Comparison of ENCODE assay signal across 8 cellular contexts in the genomic region with DNA sequence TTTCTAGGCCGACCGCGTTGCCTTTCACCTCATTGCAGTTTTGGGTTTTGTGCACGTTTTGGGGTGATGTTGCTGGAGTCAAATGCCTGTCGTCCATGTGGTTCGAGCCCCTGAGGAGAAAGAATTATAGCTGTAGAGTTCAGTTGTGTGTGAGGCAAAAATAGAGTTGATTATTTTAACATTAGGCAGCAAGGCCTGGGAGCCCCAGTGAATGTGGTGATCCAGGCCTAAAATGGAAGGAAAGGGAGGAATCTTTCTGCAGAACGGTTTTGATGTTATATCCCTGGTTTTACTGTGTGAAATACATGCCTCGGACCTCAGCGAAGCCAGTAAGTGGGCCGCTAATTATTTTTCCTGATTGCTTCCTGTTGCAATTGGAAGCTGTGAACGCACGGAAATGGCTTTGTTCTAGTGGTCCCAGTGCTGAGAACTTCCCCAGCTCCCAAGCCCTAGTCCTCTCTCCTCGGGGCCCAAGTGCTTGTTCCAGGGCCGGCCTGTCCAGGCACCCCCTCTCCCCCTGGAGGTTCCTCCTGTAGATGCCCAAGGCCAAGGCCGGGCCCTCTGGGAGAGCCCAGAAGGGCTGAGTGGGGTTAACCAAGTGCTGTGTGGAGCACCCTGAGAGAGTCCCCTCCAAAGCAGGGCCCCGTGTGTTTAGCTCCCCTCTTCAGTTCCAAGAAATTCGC. TPM values are rescaled to one million over a fixed set of nuclear protein-coding genes. Genes with fewer than 3 reads are reported as not detected.
A peak's percentile ranks its signal among the peaks of the same experiment; 100 is the strongest.
DNase-seq lines count a peak whose midpoint lies in the region; ATAC-seq, FAIRE-seq and TF ChIP-seq lines count a peak whose summit lies in the region.

No MANE protein-coding gene starts in this region.

- TSS peak; percentile 73 for BruUV-seq in K562 (replicated peaks; lab: Mats Ljungman, UMichigan)

- H2AFZ ChIP-seq in K562 (ENCODE audit: low read depth, low read length): peak overlapping the region; percentile 77

- no peak for TF ChIP-seq RAD21 in A549 (conservative IDR thresholded peaks at IDR 0.05 in 1 of 2, IDR thresholded peaks at IDR 0.05 in 1 of 2)
- TF ChIP-seq RAD21 in K562 (CRISPR knock-in tag; conservative IDR thresholded peaks at IDR 0.05 in 1 of 2, IDR thresholded peaks at IDR 0.05 in 1 of 2): no peak

- 5% methylated on average over 16 of the region's 17 CpGs for WGBS in A549 (ENCODE audit: missing lambda C conversion rate)
- 0% methylated on average over 15 of the region's 17 CpGs for WGBS in K562 (ENCODE audit: insufficient coverage, low coverage, missing lambda C conversion rate)

- no peak overlapping the region for H3K27ac Mint-ChIP-seq in HFFc6

- peak overlapping the region; percentile 91 for H3K4me3 ChIP-seq in A549
- H3K4me3 ChIP-seq in K562: peak overlapping the region; percentile 82

- intact Hi-C loops in K562 (cut with micrococcal nuclease): no loop called here

- H3K36me3 ChIP-seq in K562 (ENCODE audit: control insufficient read depth, insufficient read depth, low read length): no peaks in the 10 kb centered on the region

- peaks cover 61% of the 10 kb centered on the region for H3K79me2 ChIP-seq in K562 (ENCODE audit: control insufficient read depth, insufficient read depth, low read length)

- no peak for TF ChIP-seq CTCF in A549 (IDR thresholded peaks at IDR 0.05)
- TF ChIP-seq CTCF in HFFc6 (IDR thresholded peaks at IDR 0.05): no peak
- no peak for TF ChIP-seq CTCF in K562 (IDR thresholded peaks at IDR 0.05 in 2 of 3, conservative IDR thresholded peaks at IDR 0.05 in 1 of 3; ENCODE audit: insufficient read depth in 2 of 3, low read depth in 1 of 3, low read length in 3 of 3)

- H3K9me3 Mint-ChIP-seq in HFFc6: no peaks in the 10 kb centered on the region

- FAIRE-seq in A549 (lab: Jason Lieb, UNC) (no peak), K562 (lab: Jason Lieb, UNC) (peak; percentile 67)

- DNase-seq in A549 (ENCODE audit: low read depth in 1 of 2, low spot score in 1 of 2) (peak in 1 of 2 experiments; percentile 52), HFFc6 (no peak), K562 (ENCODE audit: extremely low read depth in 1 of 4, low spot score in 3 of 4) (peak in 3 of 4 experiments; percentile 40 to 59 (median 51)), lung microvascular endothelial cell (ENCODE audit: low read depth in 2 of 2) (peak; percentile 32 to 44), cortex of kidney (lab: John Stamatoyannopoulos, UW) (no peak)
- DNase-seq in stimulated activated naive CD4-positive, alpha-beta T cell treated with Interleukin-2 at 50 U/mL for 16 hours (lab: John Stamatoyannopoulos, UW): no peak

- no peak for TF ChIP-seq POLR2A in A549 (IDR thresholded peaks at IDR 0.05; ENCODE audit: low read length)
- peak; percentile 21 for TF ChIP-seq POLR2A in K562 (conservative IDR thresholded peaks at IDR 0.05)

- POLR2A ChIA-PET in A549 (lab: Yijun Ruan, JAX): interaction anchor here (0.7 kb wide), 1 partner anchor 16 kb away, joined by 3 read pairs; no protein-coding TSS in a partner anchor
- POLR2A ChIA-PET in K562 (lab: Yijun Ruan, JAX): interaction anchor here (0.6 to 1.9 kb wide), 12 partner anchors 11 to 1649 kb away, joined by 3 to 14 read pairs (median 4); a partner anchor contains a TSS

- H3K36me3 Mint-ChIP-seq in HFFc6 (ENCODE audit: low read depth): no peaks in the 10 kb centered on the region

- H3K27me3 ChIP-seq in K562 (ENCODE audit: control insufficient read depth in 2 of 2, insufficient read depth in 2 of 2, low read length in 2 of 2): no peaks in the 10 kb centered on the region

- peaks cover 37% of the 10 kb centered on the region for H3K4me1 ChIP-seq in A549
- peaks cover 12 to 49% of the 10 kb centered on the region in 2 experiments for H3K4me1 ChIP-seq in K562 (replicated peaks in 1 of 2; ENCODE audit: control insufficient read depth in 2 of 2, insufficient read depth in 2 of 2, low read length in 2 of 2)

- peak overlapping the region; percentile 90 to 99 for H3K27ac ChIP-seq in A549
- peak overlapping the region; percentile 90 for H3K27ac ChIP-seq in K562 (ENCODE audit: extremely low read depth, low read depth, low read length)

- H3K27me3 Mint-ChIP-seq in HFFc6 (ENCODE audit: insufficient read depth): peaks cover 17% of the 10 kb centered on the region

- peaks cover 5% of the 10 kb centered on the region for H3K9me1 ChIP-seq in K562 (ENCODE audit: control insufficient read depth, insufficient read depth, low read length)

- peak overlapping the region; percentile 78 to 98 for H3K9ac ChIP-seq in K562 (ENCODE audit: insufficient read depth in 1 of 2, low read depth in 2 of 2, low read length in 2 of 2)

- TF ChIP-seq EP300 in A549 (IDR thresholded peaks at IDR 0.05) (no peak), K562 (IDR thresholded peaks at IDR 0.05; ENCODE audit: low read length) (no peak)

- H3K9me3 ChIP-seq in A549 (no peaks in the 10 kb centered on the region), K562 (replicated peaks; ENCODE audit: control insufficient read depth, insufficient read depth, low read depth, low read length) (peaks cover 1% of the 10 kb centered on the region; the same call in 1 of the 2 replicates)

- peak overlapping the region; percentile 76 for H3K4me3 Mint-ChIP-seq in HFFc6

- ATAC-seq in A549: peak; percentile 55 to 79
- peak; percentile 74 for ATAC-seq in K562
- no peak for ATAC-seq in HG02870 (IDR thresholded peaks at IDR 0.05; ENCODE audit: unreplicated experiment)
- ATAC-seq in HG03469 (IDR thresholded peaks at IDR 0.05; ENCODE audit: unreplicated experiment): no peak

- CTCF ChIA-PET in A549 (lab: Yijun Ruan, JAX) (interaction anchor here (0.5 to 3.5 kb wide), 14 partner anchors 12 to 110 kb away, joined by 3 to 30 read pairs (median 4); no protein-coding TSS in a partner anchor), K562 (lab: Yijun Ruan, JAX; ENCODE audit: low intra/inter-chr PET ratio) (no interaction called here)

- peaks cover 10% of the 10 kb centered on the region for H4K20me1 ChIP-seq in K562 (replicated peaks; ENCODE audit: control insufficient read depth, insufficient read depth, low read length)

- no peaks in the 10 kb centered on the region; the same call in 1 of the 2 replicates for H3K4me1 Mint-ChIP-seq in HFFc6 (ENCODE audit: low read depth)

- H3K4me2 ChIP-seq in A549 (peak overlapping the region; percentile 94), K562 (ENCODE audit: insufficient read depth, low read length) (peak overlapping the region; percentile 88)

- in situ Hi-C loops in K562 (cut with MboI): no loop called here

RNA-seq across cellular contexts. Expression of a gene that starts 2.0 kb away (rescaled TPM):
- polyA plus RNA-seq in A549 (2011; rRNA removed): 10.9 and 15.9 TPM in 2 replicates
- polyA plus RNA-seq in A549 (2012; cell fraction: cytosol; rRNA removed): 23.6 and 30.4 TPM in 2 replicates
- 58.4 and 70.6 TPM in 2 replicates for polyA plus RNA-seq in A549 (2012; cell fraction: nucleus; rRNA removed)
- polyA plus RNA-seq in A549 (2017; fragmentation: RNase III; extraction: RNeasy Plus Mini Kit Qiagen cat#74134 plus additional on column Dnase treatment): 29.5 to 34.6 TPM (median 32.3 TPM) in 3 replicates
- polyA minus RNA-seq in A549 (2011; rRNA and poly(A)+ RNA removed): 24.8 and 32.0 TPM in 2 replicates
- 10 to 100 TPM in 2 of 6 experiments, 1 to 10 TPM in 4; 2.5 to 14.9 (median 3.8) TPM for total RNA-seq in HFFc6 (2021; fragmentation: NEBNext Ultra II Directional; extraction: Animal tissue kit (Norgen Biotek cat#: 25700))
- total RNA-seq in K562 (2011; cell fraction: chromatin; rRNA removed; ENCODE audit: low replicate concordance): 28.3 and 69.8 TPM in 2 replicates
- 63.7 and 66.6 TPM in 2 replicates for total RNA-seq in K562 (2011; cell fraction: nucleolus; rRNA removed)
- 37.9 and 42.2 TPM in 2 replicates for total RNA-seq in K562 (2011; cell fraction: nucleoplasm; rRNA removed)
- total RNA-seq in K562 (2014; rRNA removed): 14.9 and 23.8 TPM in 2 replicates
- total RNA-seq in K562 (2014; rRNA removed; fragmentation: Illumina TruSeq; extraction: Trizol): 2.1 and 3.1 TPM in 2 replicates
- 13.6 and 15.3 TPM in 2 replicates for total RNA-seq in K562 (2015; rRNA removed; fragmentation: Illumina TruSeq; extraction: Trizol)
- 43.1 and 44.2 TPM in 2 replicates for total RNA-seq in K562 (2021)
- 5.1 and 11.0 TPM in 2 replicates for polyA plus RNA-seq in K562 (2011; rRNA removed)
- polyA plus RNA-seq in K562 (2011; cell fraction: cytosol; rRNA removed): 9.1 and 15.7 TPM in 2 replicates
- polyA plus RNA-seq in K562 (2011; cell fraction: nucleus; rRNA removed): 16.9 and 36.4 TPM in 2 replicates
- polyA plus RNA-seq in K562 (2012): 24.9 and 36.3 TPM in 2 replicates
- polyA plus RNA-seq in K562 (2014; fragmentation: Illumina TruSeq; extraction: Trizol): 13.5 and 28.2 TPM in 2 replicates
- under 1 TPM; 0.48 to 0.63 TPM for polyA plus RNA-seq in K562 (2014; fragmentation: Nextera tagmentation; extraction: Ambion mirVana)
- 16.1 and 17.6 TPM in 2 replicates for polyA plus RNA-seq in K562 (2014; rRNA removed)
- 7.7 and 11.3 TPM in 2 replicates for polyA minus RNA-seq in K562 (2011; rRNA and poly(A)+ RNA removed)
- polyA minus RNA-seq in K562 (2011; cell fraction: cytosol; rRNA and poly(A)+ RNA removed): 21.3 and 34.5 TPM in 2 replicates
- 24.4 and 27.9 TPM in 2 replicates for polyA minus RNA-seq in K562 (2011; cell fraction: nucleus; rRNA and poly(A)+ RNA removed)
- 57.3 and 101 TPM in 2 replicates for total RNA-seq in lung microvascular endothelial cell

RNA-seq across cellular contexts. Expression of a gene that starts 42.6 kb away (rescaled TPM):
- 29.4 and 30.6 TPM in 2 replicates for polyA plus RNA-seq in A549 (2011; rRNA removed)
- 55.0 and 69.8 TPM in 2 replicates for polyA plus RNA-seq in A549 (2012; cell fraction: cytosol; rRNA removed)
- polyA plus RNA-seq in A549 (2012; cell fraction: nucleus; rRNA removed): 45.5 and 58.2 TPM in 2 replicates
- polyA plus RNA-seq in A549 (2017; fragmentation: RNase III; extraction: RNeasy Plus Mini Kit Qiagen cat#74134 plus additional on column Dnase treatment): 43.8 to 47.8 TPM (median 44.0 TPM) in 3 replicates
- 34.8 and 37.4 TPM in 2 replicates for polyA minus RNA-seq in A549 (2011; rRNA and poly(A)+ RNA removed)
- 100 to 1,000 TPM in 3 of 6 experiments, 10 to 100 TPM in 3; 88.4 to 126 (median 101) TPM for total RNA-seq in HFFc6 (2021; fragmentation: NEBNext Ultra II Directional; extraction: Animal tissue kit (Norgen Biotek cat#: 25700))
- total RNA-seq in K562 (2011; cell fraction: chromatin; rRNA removed; ENCODE audit: low replicate concordance): 53.7 and 91.3 TPM in 2 replicates
- 78.4 and 79.7 TPM in 2 replicates for total RNA-seq in K562 (2011; cell fraction: nucleolus; rRNA removed)
- 73.5 and 93.0 TPM in 2 replicates for total RNA-seq in K562 (2011; cell fraction: nucleoplasm; rRNA removed)
- 50.5 and 57.6 TPM in 2 replicates for total RNA-seq in K562 (2014; rRNA removed)
- 30.2 and 30.8 TPM in 2 replicates for total RNA-seq in K562 (2014; rRNA removed; fragmentation: Illumina TruSeq; extraction: Trizol)
- 31.7 and 32.5 TPM in 2 replicates for total RNA-seq in K562 (2015; rRNA removed; fragmentation: Illumina TruSeq; extraction: Trizol)
- total RNA-seq in K562 (2021): 64.9 and 66.0 TPM in 2 replicates
- 23.6 and 34.9 TPM in 2 replicates for polyA plus RNA-seq in K562 (2011; rRNA removed)
- polyA plus RNA-seq in K562 (2011; cell fraction: cytosol; rRNA removed): 42.1 and 76.0 TPM in 2 replicates
- polyA plus RNA-seq in K562 (2011; cell fraction: nucleus; rRNA removed): 53.0 and 81.1 TPM in 2 replicates
- 38.0 and 127 TPM in 2 replicates for polyA plus RNA-seq in K562 (2012)
- polyA plus RNA-seq in K562 (2014; fragmentation: Illumina TruSeq; extraction: Trizol): 47.0 and 49.5 TPM in 2 replicates
- 1 to 10 TPM; 2.0 to 4.4 TPM for polyA plus RNA-seq in K562 (2014; fragmentation: Nextera tagmentation; extraction: Ambion mirVana)
- polyA plus RNA-seq in K562 (2014; rRNA removed): 52.5 and 65.2 TPM in 2 replicates
- polyA minus RNA-seq in K562 (2011; rRNA and poly(A)+ RNA removed): 22.4 and 23.0 TPM in 2 replicates
- 27.9 and 31.7 TPM in 2 replicates for polyA minus RNA-seq in K562 (2011; cell fraction: cytosol; rRNA and poly(A)+ RNA removed)
- polyA minus RNA-seq in K562 (2011; cell fraction: nucleus; rRNA and poly(A)+ RNA removed): 25.2 and 34.9 TPM in 2 replicates
- 5.0 and 5.4 TPM in 2 replicates for total RNA-seq in lung microvascular endothelial cell

Comparison
In these comparisons a context has a peak if more than half of its experiments do, and no peak if none do; other contexts are left out.
1. ATAC-seq: peak in A549 (2 of 2) and K562 (single experiment); none in HG02870 (single experiment) and HG03469 (single experiment).
2. DNase-seq: peak in K562 (3 of 4) and lung microvascular endothelial cell (2 of 2); none in HFFc6 (single experiment), stimulated activated naive CD4-positive, alpha-beta T cell treated with Interleukin-2 at 50 U/mL for 16 hours (single experiment) and cortex of kidney (single experiment).